1 cellular context compared by ENCODE assay signal in the genomic region with DNA sequence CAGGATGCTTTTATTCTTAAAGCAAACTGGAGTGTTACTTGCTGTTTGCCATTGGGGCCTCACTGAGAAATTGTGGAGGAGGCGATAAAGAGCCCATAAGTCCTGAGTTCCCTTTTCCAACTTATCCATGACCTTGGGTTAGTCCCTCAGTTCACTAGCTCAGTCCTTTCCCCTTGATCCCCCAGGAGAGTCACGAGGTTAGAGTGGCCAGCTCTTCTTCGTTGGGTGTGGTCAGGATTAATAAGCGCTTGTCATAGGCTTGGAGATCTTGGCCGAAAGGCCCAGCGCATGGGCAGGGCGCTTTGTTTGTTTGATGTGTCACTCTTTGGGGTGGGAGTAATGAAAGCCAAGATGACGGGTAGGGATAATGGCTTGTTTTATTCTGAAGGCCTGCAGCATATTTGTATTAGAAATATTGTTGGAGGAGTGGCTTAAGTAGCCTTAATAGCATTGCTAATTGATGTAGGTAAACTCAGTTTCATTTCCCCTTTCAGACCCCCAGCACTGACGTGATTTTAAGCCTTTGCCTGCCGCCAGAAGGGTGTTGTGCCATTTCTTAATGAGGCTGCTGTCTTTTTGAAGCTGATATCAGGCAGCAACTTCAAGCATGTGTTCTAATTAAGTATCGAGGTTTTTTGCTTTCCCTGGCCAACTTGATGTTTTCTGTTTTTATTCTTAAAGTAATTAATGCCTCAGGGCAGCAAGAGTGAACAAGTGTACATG.
TF ChIP-seq lines count a peak whose summit lies in the region.

No MANE protein-coding gene starts in this region.

TF ChIP-seq in WTC11, 78 proteins besides CTCF, POLR2A, EP300 and RAD21 (continued from another document):
- TF ChIP-seq, protein P1, sequence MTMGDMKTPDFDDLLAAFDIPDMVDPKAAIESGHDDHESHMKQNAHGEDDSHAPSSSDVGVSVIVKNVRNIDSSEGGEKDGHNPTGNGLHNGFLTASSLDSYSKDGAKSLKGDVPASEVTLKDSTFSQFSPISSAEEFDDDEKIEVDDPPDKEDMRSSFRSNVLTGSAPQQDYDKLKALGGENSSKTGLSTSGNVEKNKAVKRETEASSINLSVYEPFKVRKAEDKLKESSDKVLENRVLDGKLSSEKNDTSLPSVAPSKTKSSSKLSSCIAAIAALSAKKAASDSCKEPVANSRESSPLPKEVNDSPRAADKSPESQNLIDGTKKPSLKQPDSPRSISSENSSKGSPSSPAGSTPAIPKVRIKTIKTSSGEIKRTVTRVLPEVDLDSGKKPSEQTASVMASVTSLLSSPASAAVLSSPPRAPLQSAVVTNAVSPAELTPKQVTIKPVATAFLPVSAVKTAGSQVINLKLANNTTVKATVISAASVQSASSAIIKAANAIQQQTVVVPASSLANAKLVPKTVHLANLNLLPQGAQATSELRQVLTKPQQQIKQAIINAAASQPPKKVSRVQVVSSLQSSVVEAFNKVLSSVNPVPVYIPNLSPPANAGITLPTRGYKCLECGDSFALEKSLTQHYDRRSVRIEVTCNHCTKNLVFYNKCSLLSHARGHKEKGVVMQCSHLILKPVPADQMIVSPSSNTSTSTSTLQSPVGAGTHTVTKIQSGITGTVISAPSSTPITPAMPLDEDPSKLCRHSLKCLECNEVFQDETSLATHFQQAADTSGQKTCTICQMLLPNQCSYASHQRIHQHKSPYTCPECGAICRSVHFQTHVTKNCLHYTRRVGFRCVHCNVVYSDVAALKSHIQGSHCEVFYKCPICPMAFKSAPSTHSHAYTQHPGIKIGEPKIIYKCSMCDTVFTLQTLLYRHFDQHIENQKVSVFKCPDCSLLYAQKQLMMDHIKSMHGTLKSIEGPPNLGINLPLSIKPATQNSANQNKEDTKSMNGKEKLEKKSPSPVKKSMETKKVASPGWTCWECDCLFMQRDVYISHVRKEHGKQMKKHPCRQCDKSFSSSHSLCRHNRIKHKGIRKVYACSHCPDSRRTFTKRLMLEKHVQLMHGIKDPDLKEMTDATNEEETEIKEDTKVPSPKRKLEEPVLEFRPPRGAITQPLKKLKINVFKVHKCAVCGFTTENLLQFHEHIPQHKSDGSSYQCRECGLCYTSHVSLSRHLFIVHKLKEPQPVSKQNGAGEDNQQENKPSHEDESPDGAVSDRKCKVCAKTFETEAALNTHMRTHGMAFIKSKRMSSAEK (CRISPR knock-in tag; IDR thresholded peaks at IDR 0.05; ENCODE audit: borderline replicate concordance): no peak
- TF ChIP-seq ZNF423 (CRISPR knock-in tag; IDR thresholded peaks at IDR 0.05): no peak
- TF ChIP-seq ELF4 (CRISPR knock-in tag; IDR thresholded peaks at IDR 0.05; ENCODE audit: low read depth): no peak
- no peak for TF ChIP-seq RORB (CRISPR knock-in tag; IDR thresholded peaks at IDR 0.05)
- TF ChIP-seq CREM (CRISPR knock-in tag; IDR thresholded peaks at IDR 0.05): no peak
- TF ChIP-seq PRRX2 (CRISPR knock-in tag; IDR thresholded peaks at IDR 0.05): no peak
- TF ChIP-seq, protein P2, sequence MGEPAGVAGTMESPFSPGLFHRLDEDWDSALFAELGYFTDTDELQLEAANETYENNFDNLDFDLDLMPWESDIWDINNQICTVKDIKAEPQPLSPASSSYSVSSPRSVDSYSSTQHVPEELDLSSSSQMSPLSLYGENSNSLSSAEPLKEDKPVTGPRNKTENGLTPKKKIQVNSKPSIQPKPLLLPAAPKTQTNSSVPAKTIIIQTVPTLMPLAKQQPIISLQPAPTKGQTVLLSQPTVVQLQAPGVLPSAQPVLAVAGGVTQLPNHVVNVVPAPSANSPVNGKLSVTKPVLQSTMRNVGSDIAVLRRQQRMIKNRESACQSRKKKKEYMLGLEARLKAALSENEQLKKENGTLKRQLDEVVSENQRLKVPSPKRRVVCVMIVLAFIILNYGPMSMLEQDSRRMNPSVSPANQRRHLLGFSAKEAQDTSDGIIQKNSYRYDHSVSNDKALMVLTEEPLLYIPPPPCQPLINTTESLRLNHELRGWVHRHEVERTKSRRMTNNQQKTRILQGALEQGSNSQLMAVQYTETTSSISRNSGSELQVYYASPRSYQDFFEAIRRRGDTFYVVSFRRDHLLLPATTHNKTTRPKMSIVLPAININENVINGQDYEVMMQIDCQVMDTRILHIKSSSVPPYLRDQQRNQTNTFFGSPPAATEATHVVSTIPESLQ (CRISPR knock-in tag; IDR thresholded peaks at IDR 0.05): no peak
- no peak for TF ChIP-seq SP1 (CRISPR knock-in tag; conservative IDR thresholded peaks at IDR 0.05)
- TF ChIP-seq NR2C2 (CRISPR knock-in tag; IDR thresholded peaks at IDR 0.05): no peak
TF ChIP-seq in WTC11: peak in this region for 0.
